In genomic region chr5:107476783-107477182, GRCh38 we compare ENCODE assay signal across 8 cellular contexts.
A peak's percentile ranks its signal among the peaks of the same experiment; 100 is the strongest.
DNase-seq lines count a peak whose midpoint lies in the region; ATAC-seq and TF ChIP-seq lines count a peak whose summit lies in the region.

No MANE protein-coding gene starts in this region.

- WGBS in heart right ventricle, 2 donors: 25 to 26% methylated on average over 1 of the region's 1 CpG

- H3K36me3 ChIP-seq in heart right ventricle: no peaks in the 10 kb centered on the region

- in situ Hi-C loops in ACHN (cut with HindIII; ENCODE audit: low pct_ligation_motif_present, low pct_unique_long_range_greater_than_20kb, low sequenced_read_pairs): no loop called here

- intact Hi-C loops in heart right ventricle (cut with DNase I): no loop called here

- no peaks in the 10 kb centered on the region for H3K27me3 ChIP-seq in heart right ventricle

- no peak overlapping the region for H3K4me3 ChIP-seq in heart right ventricle

- H3K9me3 ChIP-seq in heart right ventricle: no peaks in the 10 kb centered on the region

- no peak for TF ChIP-seq CTCF in heart right ventricle (IDR thresholded peaks at IDR 0.05)

- ATAC-seq in HG02763 (IDR thresholded peaks at IDR 0.05; ENCODE audit: unreplicated experiment) (peak; percentile 92), heart right ventricle (peak in 6 of 8 donors; percentile 64 to 89 (median 74))

- peaks cover 0 to 38% (median 10%) of the 10 kb centered on the region in 9 donors for H3K4me1 ChIP-seq in heart right ventricle

- peak overlapping the region in 4 of 10 donors; percentile 21 to 58 (median 46) for H3K27ac ChIP-seq in heart right ventricle

- peak; percentile 5 for DNase-seq in activated CD4-positive, alpha-beta T cell treated with anti-CD3 and anti-CD28 coated beads for 48 hours
- DNase-seq in activated CD4-positive, alpha-beta T cell treated with anti-CD3 and anti-CD28 coated beads, Interleukin-2, amount 50 U/mL, for 4 hours: no peak
- DNase-seq in NOMO-1 treated with dmso at 0.1 percent for 144 hours (lab: John Stamatoyannopoulos, UW; ENCODE audit: unreplicated experiment): peak; percentile 19
- DNase-seq in heart right ventricle: no peak
- DNase-seq in SIG-M5 treated with dmso at 0.1 percent for 504 hours (lab: John Stamatoyannopoulos, UW; ENCODE audit: unreplicated experiment): no peak
- DNase-seq in effector CD8-positive, alpha-beta T cell (lab: John Stamatoyannopoulos, UW): no peak
- no peak for DNase-seq in ACHN

Comparison
In these comparisons a context has a peak if more than half of its experiments do, and no peak if none do; other contexts are left out.
1. DNase-seq: peak in activated CD4-positive, alpha-beta T cell treated with anti-CD3 and anti-CD28 coated beads for 48 hours (single experiment) and NOMO-1 treated with dmso at 0.1 percent for 144 hours (single experiment); none in activated CD4-positive, alpha-beta T cell treated with anti-CD3 and anti-CD28 coated beads, Interleukin-2, amount 50 U/mL, for 4 hours (0 of 2), heart right ventricle (0 of 2), SIG-M5 treated with dmso at 0.1 percent for 504 hours (single experiment), effector CD8-positive, alpha-beta T cell (single experiment) and ACHN (single experiment).